13 cellular contexts compared by ENCODE assay signal in the genomic region with DNA sequence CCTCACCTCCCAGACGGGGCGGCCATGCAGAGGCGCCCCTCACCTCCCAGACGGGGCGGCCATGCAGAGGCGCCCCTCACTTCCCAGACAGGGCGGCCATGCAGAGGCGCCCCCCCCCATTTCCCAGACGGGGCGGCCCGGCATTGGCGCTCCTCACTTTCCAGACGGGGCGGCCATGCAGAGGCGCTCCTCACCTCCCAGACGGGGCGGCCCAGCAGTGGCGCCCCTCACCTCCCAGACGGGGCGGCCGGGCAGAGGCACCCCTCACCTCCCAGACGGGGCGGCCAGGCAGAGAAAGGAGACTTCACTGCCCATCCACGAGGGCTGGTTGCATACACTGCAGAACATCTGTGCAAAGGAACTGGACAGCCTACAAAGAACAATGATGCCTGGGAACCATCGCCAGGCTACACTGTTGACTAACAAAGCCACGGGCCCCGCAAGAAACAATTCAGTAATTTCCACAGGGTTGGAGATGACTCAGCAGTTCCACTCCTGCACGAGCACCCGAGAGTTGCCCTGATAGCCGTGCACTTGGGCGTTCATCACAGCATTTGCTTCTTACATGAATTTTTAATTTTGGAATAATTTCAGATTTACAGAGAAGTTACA. TPM values are rescaled to one million over a fixed set of nuclear protein-coding genes. Genes with fewer than 3 reads are reported as not detected.
DNase-seq lines count a peak whose midpoint lies in the region; ATAC-seq and TF ChIP-seq lines count a peak whose summit lies in the region.
"Had no signal": no experiment of that assay in that cellular context is flagged by ENCODE, and none has a peak within 500 bp of the region (broad histone marks: within the 10 kb centered on the region; RNA-seq: fewer than 3 reads in every experiment).

No MANE protein-coding gene starts in this region.

- H3K27me3 ChIP-seq in vagina = no peaks in the 10 kb centered on the region
- H3K27me3 ChIP-seq: adrenal gland had no signal

- no peak overlapping the region for H3K4me3 ChIP-seq in vagina
- H3K4me3 ChIP-seq: adrenal gland, esophagus muscularis mucosa had no signal

- no peaks in the 10 kb centered on the region for H3K4me1 Mint-ChIP-seq in natural killer cell
- H3K4me1 Mint-ChIP-seq: memory B cell had no signal

- TF ChIP-seq POLR2A in vagina (IDR thresholded peaks at IDR 0.05) = no peak

- DNase-seq in DMS53 (lab: John Stamatoyannopoulos, UW) (peak; percentile 47), DMS53 treated with DMSO at 0.1 percent for 48 hours (lab: John Stamatoyannopoulos, UW; ENCODE audit: unreplicated experiment) (no peak), NCI-H526 (lab: John Stamatoyannopoulos, UW) (peak; percentile 56 to 72), fibroblast of gingiva (ENCODE audit: low read depth) (peak; percentile 74), non-pigmented ciliary epithelial cell (ENCODE audit: low read depth) (peak; percentile 14), vagina (ENCODE audit: extremely low spot score in 2 of 2) (no peak), natural killer cell (no peak), NCI-H1092 (lab: John Stamatoyannopoulos, UW) (no peak)
- DNase-seq: 8988T, adrenal gland, NCI-H2029 had no signal

- H3K27ac ChIP-seq in vagina = no peak overlapping the region
- H3K27ac ChIP-seq: adrenal gland, esophagus muscularis mucosa had no signal

- no peaks in the 10 kb centered on the region for H3K9me3 Mint-ChIP-seq in natural killer cell
- H3K9me3 Mint-ChIP-seq: memory B cell had no signal

- H3K4me3 Mint-ChIP-seq in natural killer cell = no peak overlapping the region
- H3K4me3 Mint-ChIP-seq: memory B cell had no signal

- H3K4me1 ChIP-seq in vagina = no peaks in the 10 kb centered on the region
- H3K4me1 ChIP-seq: adrenal gland had no signal

- H3K27ac Mint-ChIP-seq in natural killer cell = no peak overlapping the region
- H3K27ac Mint-ChIP-seq: memory B cell had no signal

- no peak for TF ChIP-seq CTCF in vagina (IDR thresholded peaks at IDR 0.05)
- TF ChIP-seq CTCF in natural killer cell (IDR thresholded peaks at IDR 0.05) = no peak

- peaks cover 16 to 44% of the 10 kb centered on the region in 2 donors for H3K27me3 Mint-ChIP-seq in natural killer cell (ENCODE audit: low read depth in 2 of 2)

- H3K9me3 ChIP-seq in vagina = no peaks in the 10 kb centered on the region
- H3K9me3 ChIP-seq: adrenal gland, esophagus muscularis mucosa had no signal

- intact Hi-C loops in vagina (cut with DNase I) (no loop called here), natural killer cell (cut with micrococcal nuclease) (no loop called here)

- H3K36me3 ChIP-seq in vagina = no peaks in the 10 kb centered on the region
- H3K36me3 ChIP-seq: adrenal gland, esophagus muscularis mucosa had no signal

- no peaks in the 10 kb centered on the region for H3K36me3 Mint-ChIP-seq in natural killer cell
- H3K36me3 Mint-ChIP-seq: memory B cell had no signal

- no peak for ATAC-seq in natural killer cell

RNA-seq across cellular contexts. Expression of a gene that starts 58.7 kb away (rescaled TPM):
- 227 TPM for total RNA-seq in vagina
- total RNA-seq in natural killer cell = 1 to 10 TPM in 2 of 3 donors, under 1 TPM in 1; 0.59 to 5.8 (median 1.8) TPM

Comparison
In these comparisons a context has a peak if more than half of its experiments do, and no peak if none do; other contexts are left out.
1. DNase-seq: peak in DMS53 (single experiment), NCI-H526 (2 of 2), fibroblast of gingiva (single experiment) and non-pigmented ciliary epithelial cell (single experiment); none in DMS53 treated with DMSO at 0.1 percent for 48 hours (single experiment), vagina (0 of 2), natural killer cell (single experiment) and NCI-H1092 (single experiment).
2. RNA of a gene that starts 58.7 kb away (total RNA-seq): 227 TPM in vagina (single experiment); 0.59 to 5.8 TPM in natural killer cell; every median in the first group is over 10 times any median in the second.